In the genomic region with DNA sequence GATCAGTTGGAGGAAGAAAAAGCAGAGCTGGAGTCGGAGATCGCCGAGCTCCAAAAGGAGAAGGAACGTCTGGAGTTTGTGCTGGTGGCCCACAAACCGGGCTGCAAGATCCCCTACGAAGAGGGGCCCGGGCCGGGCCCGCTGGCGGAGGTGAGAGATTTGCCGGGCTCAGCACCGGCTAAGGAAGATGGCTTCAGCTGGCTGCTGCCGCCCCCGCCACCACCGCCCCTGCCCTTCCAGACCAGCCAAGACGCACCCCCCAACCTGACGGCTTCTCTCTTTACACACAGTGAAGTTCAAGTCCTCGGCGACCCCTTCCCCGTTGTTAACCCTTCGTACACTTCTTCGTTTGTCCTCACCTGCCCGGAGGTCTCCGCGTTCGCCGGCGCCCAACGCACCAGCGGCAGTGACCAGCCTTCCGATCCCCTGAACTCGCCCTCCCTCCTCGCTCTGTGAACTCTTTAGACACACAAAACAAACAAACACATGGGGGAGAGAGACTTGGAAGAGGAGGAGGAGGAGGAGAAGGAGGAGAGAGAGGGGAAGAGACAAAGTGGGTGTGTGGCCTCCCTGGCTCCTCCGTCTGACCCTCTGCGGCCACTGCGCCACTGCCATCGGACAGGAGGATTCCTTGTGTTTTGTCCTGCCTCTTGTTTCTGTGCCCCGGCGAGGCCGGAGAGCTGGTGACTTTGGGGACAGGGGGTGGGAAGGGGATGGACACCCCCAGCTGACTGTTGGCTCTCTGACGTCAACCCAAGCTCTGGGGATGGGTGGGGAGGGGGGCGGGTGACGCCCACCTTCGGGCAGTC, we compare ENCODE assay signal across 1 cellular context.
TF ChIP-seq lines count a peak whose summit lies in the region.

No MANE protein-coding gene starts in this region.

TF ChIP-seq in H1, 55 proteins besides CTCF, POLR2A, EP300 and RAD21:
- peak; percentile 49; the same call in 1 of the 2 replicates for TF ChIP-seq TAF1 (IDR thresholded peaks at IDR 0.05; ENCODE audit: low read depth, low read length)
- peak; percentile 53; the same call in 1 of the 2 replicates for TF ChIP-seq POLR2AphosphoS5 (IDR thresholded peaks at IDR 0.05; ENCODE audit: low read depth, low read length)
- no peak for TF ChIP-seq RXRA (IDR thresholded peaks at IDR 0.05; ENCODE audit: insufficient read depth, low read depth, low read length)
